In the genomic region with DNA sequence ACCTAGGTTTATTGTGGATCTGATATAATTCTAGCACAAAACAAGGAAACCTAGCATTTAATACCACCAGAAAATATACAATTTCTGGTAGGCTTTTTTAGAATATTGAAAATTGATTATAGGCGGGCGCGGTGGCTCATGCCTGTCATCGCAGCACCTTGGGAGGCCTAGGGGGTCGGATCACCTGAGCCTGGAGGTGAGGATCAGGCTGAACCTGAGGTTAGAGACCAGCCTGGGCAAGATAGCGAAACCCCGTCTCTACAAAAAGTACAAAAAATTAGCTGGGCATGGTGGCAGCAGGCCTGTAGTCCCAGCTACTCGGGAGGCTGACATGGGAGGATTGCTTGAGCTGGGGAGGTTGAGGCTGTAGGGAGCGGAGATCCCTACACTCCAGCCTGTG, we compare ENCODE assay signal across 8 cellular contexts. TPM values are rescaled to one million over a fixed set of nuclear protein-coding genes. Genes with fewer than 3 reads are reported as not detected.
DNase-seq lines count a peak whose midpoint lies in the region; ATAC-seq, FAIRE-seq and TF ChIP-seq lines count a peak whose summit lies in the region.

No MANE protein-coding gene starts in this region.

- intact Hi-C loops in sigmoid colon (cut with DNase I), result no loop called here

- no peak for TF ChIP-seq EP300 in sigmoid colon (IDR thresholded peaks at IDR 0.05)

- H3K27ac ChIP-seq in SK-N-MC, result peak overlapping the region; percentile 95
- H3K27ac ChIP-seq in sigmoid colon, result peak overlapping the region; percentile 86 to 98 (median 95)

- H3K9me3 ChIP-seq in SK-N-MC (ENCODE audit: low read depth, low read length) (no peaks in the 10 kb centered on the region), sigmoid colon (no peaks in the 10 kb centered on the region)

- H3K4me1 ChIP-seq in sigmoid colon, result peaks cover 0 to 37% (median 23%) of the 10 kb centered on the region in 4 donors

- H3K27me3 ChIP-seq in sigmoid colon, result no peaks in the 10 kb centered on the region

- no peak for DNase-seq in SK-N-MC (ENCODE audit: low read depth, low spot score)
- no peak for DNase-seq in fibroblast of pulmonary artery (ENCODE audit: low read depth)
- no peak for DNase-seq in sigmoid colon
- DNase-seq in NCI-H2227 (lab: John Stamatoyannopoulos, UW; ENCODE audit: unreplicated experiment), result no peak
- no peak for DNase-seq in urothelium cell line (ENCODE audit: low spot score)
- DNase-seq in activated CD4-positive, alpha-beta T cell treated with anti-CD3 and anti-CD28 coated beads for 4 hours, result no peak

- no peak for FAIRE-seq in urothelium cell line (lab: Jason Lieb, UNC)

- TF ChIP-seq CTCF in GM12875 (IDR thresholded peaks at IDR 0.05; ENCODE audit: borderline replicate concordance, insufficient read depth, low read depth, low read length) (no peak), fibroblast of pulmonary artery (IDR thresholded peaks at IDR 0.05; ENCODE audit: low read length, missing control alignments) (no peak), sigmoid colon (IDR thresholded peaks at IDR 0.05) (no peak)

- H3K36me3 ChIP-seq in SK-N-MC (ENCODE audit: insufficient read depth, low read length) (no peaks in the 10 kb centered on the region), sigmoid colon (no peaks in the 10 kb centered on the region)

- WGBS in sigmoid colon, 2 donors, result 22 to 41% methylated on average over 9 of the region's 9 CpGs

- ATAC-seq in GM18868 (IDR thresholded peaks at IDR 0.05; ENCODE audit: unreplicated experiment), result no peak

- no peak for TF ChIP-seq POLR2A in sigmoid colon (IDR thresholded peaks at IDR 0.05)

- H3K4me3 ChIP-seq in GM12875 (ENCODE audit: low read depth, low read length) (peak overlapping the region; percentile 94), SK-N-MC (peak overlapping the region; percentile 99), fibroblast of pulmonary artery (replicated peaks; ENCODE audit: low read depth, low read length) (peak overlapping the region; percentile 96), sigmoid colon (peak overlapping the region; percentile 67 to 95 (median 90))

- H3K9ac ChIP-seq in SK-N-MC (ENCODE audit: insufficient read length), result peak overlapping the region; percentile 96

RNA-seq across cellular contexts. Expression of gene COP1, which starts 0.9 kb away (rescaled TPM):
- 10 to 100 TPM; 46.4 to 64.5 (median 55.6) TPM for total RNA-seq in sigmoid colon
- polyA plus RNA-seq in sigmoid colon, result 10 to 100 TPM; 33.9 to 60.1 (median 55.9) TPM
